8 cellular contexts compared by ENCODE assay signal in the genomic region with DNA sequence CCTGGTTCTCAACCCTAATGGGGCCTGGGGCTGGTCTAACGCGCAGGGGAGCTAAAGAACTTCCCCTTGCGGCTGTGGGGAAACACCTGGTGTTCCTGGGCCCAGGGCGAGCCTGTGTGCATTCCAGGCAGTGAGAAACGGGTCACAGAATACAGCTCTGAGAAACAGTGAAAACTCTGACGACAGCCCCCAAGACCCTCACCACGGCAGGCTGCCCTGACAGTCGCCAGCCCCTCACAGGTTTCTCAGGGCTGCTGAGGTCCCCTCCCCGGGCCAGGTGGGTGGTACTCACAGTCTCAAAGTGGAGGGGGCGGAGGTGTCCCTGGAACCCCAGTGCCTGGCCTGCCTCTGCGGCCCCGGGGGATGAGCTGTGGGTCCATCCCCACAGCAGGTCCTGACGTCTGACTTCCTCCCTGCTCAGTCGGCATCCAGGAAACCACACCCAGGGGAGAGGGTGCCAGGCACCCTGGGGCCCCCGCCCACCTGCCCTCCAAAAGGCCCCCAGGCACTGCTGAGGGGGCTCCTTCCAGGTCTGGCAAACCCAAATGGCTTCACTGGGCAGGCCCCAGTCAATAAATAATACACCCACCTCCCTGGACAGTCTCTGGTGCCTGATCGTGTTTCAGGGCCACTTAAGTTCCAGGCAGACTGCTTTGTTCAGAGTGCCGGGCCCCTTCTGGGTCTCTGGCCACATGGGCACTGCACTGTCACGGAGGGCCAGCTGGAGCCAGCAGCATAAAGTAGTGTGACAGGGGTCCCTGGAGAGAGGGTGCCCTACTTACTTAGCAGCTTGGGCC. TPM values are rescaled to one million over a fixed set of nuclear protein-coding genes. Genes with fewer than 3 reads are reported as not detected.
DNase-seq lines count a peak whose midpoint lies in the region; ATAC-seq and TF ChIP-seq lines count a peak whose summit lies in the region.

No MANE protein-coding gene starts in this region.

- H3K4me3 Mint-ChIP-seq in activated CD8-positive, alpha-beta T cell treated with anti-CD3 and anti-CD28 coated beads for 36 hours, result peak overlapping the region; percentile 68

- ATAC-seq in HG03354 (IDR thresholded peaks at IDR 0.05; ENCODE audit: poor library complexity, severe bottlenecking, unreplicated experiment) (peak; percentile 18), heart left ventricle (peak in 3 of 4 donors; percentile 17 to 56 (median 29)), GM18498 (IDR thresholded peaks at IDR 0.05; ENCODE audit: unreplicated experiment) (no peak)
- peak; percentile 26 for ATAC-seq in activated CD8-positive, alpha-beta T cell treated with anti-CD3 and anti-CD28 coated beads for 36 hours

- TF ChIP-seq POLR2A in heart left ventricle (IDR thresholded peaks at IDR 0.05), result no peak
- no peak for TF ChIP-seq POLR2A in stomach (IDR thresholded peaks at IDR 0.05)

- H3K4me3 ChIP-seq in GM12865 (ENCODE audit: low read depth, low read length), result peak overlapping the region; percentile 56
- peak overlapping the region in 8 of 12 donors; percentile 20 to 66 (median 32) for H3K4me3 ChIP-seq in heart left ventricle
- peak overlapping the region in 3 of 4 donors; percentile 25 to 26 (median 25) for H3K4me3 ChIP-seq in stomach

- peak; percentile 77 for DNase-seq in GM12865 (ENCODE audit: low read depth)
- peak; percentile 76 for DNase-seq in activated CD8-positive, alpha-beta T cell treated with anti-CD3 and anti-CD28 coated beads for 36 hours
- DNase-seq in heart left ventricle, result peak in 4 of 5 donors; percentile 42 to 80 (median 65)
- peak; percentile 41 for DNase-seq in stomach
- DNase-seq in NCI-H446 treated with DMSO at 0.1 percent for 48 hours (lab: John Stamatoyannopoulos, UW), result no peak
- DNase-seq in SW 1271 (lab: John Stamatoyannopoulos, UW), result no peak

- intact Hi-C loops in activated CD8-positive, alpha-beta T cell treated with anti-CD3 and anti-CD28 coated beads for 36 hours (cut with micrococcal nuclease), result no loop called here
- intact Hi-C loops in heart left ventricle (cut with DNase I) (no loop called here), stomach (cut with DNase I; ENCODE audit: low total_unique reads) (no loop called here)

- H3K4me1 Mint-ChIP-seq in activated CD8-positive, alpha-beta T cell treated with anti-CD3 and anti-CD28 coated beads for 36 hours (ENCODE audit: low read depth), result peaks cover 64% of the 10 kb centered on the region

- WGBS in heart left ventricle, 4 donors, result 67 to 73% (median 70%) methylated on average over 12 to 18 of the region's 18 CpGs
- WGBS in stomach, 5 donors, result 57 to 65% (median 58%) methylated on average over 14 to 18 of the region's 18 CpGs

- CTCF ChIA-PET in activated CD8-positive, alpha-beta T cell treated with anti-CD3 and anti-CD28 coated beads for 36 hours (lab: Charles Lee), result interaction anchor here (0.9 to 13.0 kb wide), 6 partner anchors 11 to 26 kb away, joined by 3 to 118 read pairs (median 4); no protein-coding TSS in a partner anchor

- H3K36me3 Mint-ChIP-seq in activated CD8-positive, alpha-beta T cell treated with anti-CD3 and anti-CD28 coated beads for 36 hours (ENCODE audit: low read depth), result peaks cover 9% of the 10 kb centered on the region

- H3K9me3 Mint-ChIP-seq in activated CD8-positive, alpha-beta T cell treated with anti-CD3 and anti-CD28 coated beads for 36 hours, result no peaks in the 10 kb centered on the region

- TF ChIP-seq CTCF in GM12865 (IDR thresholded peaks at IDR 0.05; ENCODE audit: insufficient read depth, low read depth, low read length, missing control alignments) (no peak), heart left ventricle (IDR thresholded peaks at IDR 0.05) (no peak), stomach (IDR thresholded peaks at IDR 0.05) (no peak)
- TF ChIP-seq CTCF in activated CD8-positive, alpha-beta T cell treated with anti-CD3 and anti-CD28 coated beads for 36 hours (IDR thresholded peaks at IDR 0.05), result no peak

- peak overlapping the region; percentile 99 for H3K27ac Mint-ChIP-seq in activated CD8-positive, alpha-beta T cell treated with anti-CD3 and anti-CD28 coated beads for 36 hours

- no peaks in the 10 kb centered on the region for H3K27me3 Mint-ChIP-seq in activated CD8-positive, alpha-beta T cell treated with anti-CD3 and anti-CD28 coated beads for 36 hours

- H3K9me3 ChIP-seq in heart left ventricle (no peaks in the 10 kb centered on the region), stomach (no peaks in the 10 kb centered on the region)

- H3K36me3 ChIP-seq in heart left ventricle, result no peaks in the 10 kb centered on the region
- no peaks in the 10 kb centered on the region for H3K36me3 ChIP-seq in stomach

- POLR2A ChIA-PET in activated CD8-positive, alpha-beta T cell treated with anti-CD3 and anti-CD28 coated beads for 36 hours (lab: Charles Lee), result interaction anchor here (0.5 to 8.0 kb wide), 9 partner anchors 10 to 1372 kb away, joined by 3 to 47 read pairs (median 4); partner anchors contain the start of gene VGLL4

- H3K4me1 ChIP-seq in heart left ventricle (peaks cover 0 to 82% (median 49%) of the 10 kb centered on the region in 12 donors), stomach (peaks cover 19 to 66% (median 33%) of the 10 kb centered on the region in 4 donors)

- H3K27ac ChIP-seq in heart left ventricle (peak overlapping the region; percentile 52 to 99 (median 74)), stomach (peak overlapping the region; percentile 78 to 91 (median 83))

- H3K27me3 ChIP-seq in heart left ventricle (no peaks in the 10 kb centered on the region), stomach (no peaks in the 10 kb centered on the region)

- no peak for TF ChIP-seq EP300 in stomach (IDR thresholded peaks at IDR 0.05)

RNA-seq across cellular contexts. Expression of gene IQSEC1, which starts 57.7 kb away (rescaled TPM):
- 10 to 100 TPM; 31.7 to 39.2 TPM for total RNA-seq in activated CD8-positive, alpha-beta T cell treated with anti-CD3 and anti-CD28 coated beads for 36 hours
- total RNA-seq in heart left ventricle (10 to 100 TPM; 44.2 to 79.1 (median 64.5) TPM), stomach (10 to 100 TPM; 18.1 to 46.9 (median 30.7) TPM)
- polyA plus RNA-seq in heart left ventricle (10 to 100 TPM; 28.8 to 31.7 TPM), stomach (10 to 100 TPM in 1 of 3 donors, 1 to 10 TPM in 2; 6.7 to 10.4 (median 9.5) TPM)

Comparison
In these comparisons a context has a peak if more than half of its experiments do, and no peak if none do; other contexts are left out.
1. DNase-seq: peak in GM12865 (single experiment), activated CD8-positive, alpha-beta T cell treated with anti-CD3 and anti-CD28 coated beads for 36 hours (single experiment), heart left ventricle (4 of 5) and stomach (single experiment); none in NCI-H446 treated with DMSO at 0.1 percent for 48 hours (single experiment) and SW 1271 (0 of 2).
2. Peak in every context shown above with its lines, with median percentiles within 50 percentile points of each other: H3K4me3 ChIP-seq.